15 cellular contexts compared by ENCODE assay signal in the genomic region with DNA sequence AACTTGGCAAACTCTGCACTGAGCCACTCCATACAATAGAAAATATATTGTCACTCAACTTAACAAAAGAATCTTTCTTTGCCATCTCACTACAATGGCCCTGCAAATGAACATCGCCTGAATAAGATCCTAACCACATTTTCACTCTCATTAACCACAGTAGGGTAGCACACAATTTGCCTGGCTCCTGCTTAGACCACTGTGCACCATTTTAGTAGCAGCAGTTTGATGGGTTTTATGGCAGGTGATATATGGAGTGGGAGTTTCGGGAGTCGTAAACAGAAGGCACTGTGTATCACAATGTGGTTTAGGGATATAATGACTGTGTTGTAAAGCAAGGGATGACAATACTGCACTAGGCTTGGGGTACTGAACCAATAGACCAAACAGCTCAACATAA.
"Had no signal": no experiment of that assay in that cellular context is flagged by ENCODE, and none has a peak within 500 bp of the region (broad histone marks: within the 10 kb centered on the region; RNA-seq: fewer than 3 reads in every experiment).

No MANE protein-coding gene starts in this region.

- H3K9me3 ChIP-seq: esophagus squamous epithelium, left ventricle myocardium inferior, neutrophil had no signal

- H3K27me3 ChIP-seq: esophagus squamous epithelium, neutrophil had no signal

- ATAC-seq: activated CD8-positive, alpha-beta T cell treated with anti-CD3 and anti-CD28 coated beads for 36 hours; activated T-cell treated with anti-CD3 and anti-CD28 coated beads, Interleukin-2, amount 50 U/mL, for 4 hours; stimulated activated effector memory CD8-positive, alpha-beta T cell treated with anti-CD3 and anti-CD28 coated beads, Interleukin-12 subunit alpha, Interleukin-12 subunit beta, amount 100 ng/mL, for 72 hours; WTC11 had no signal

- DNase-seq: activated CD4-positive, alpha-beta T cell treated with anti-CD3 and anti-CD28 coated beads for 4 hours; activated CD8-positive, alpha-beta T cell treated with anti-CD3 and anti-CD28 coated beads for 36 hours; activated effector memory CD4-positive, alpha-beta T cell treated with Interleukin-2 at 50 U/mL for 16 hours; activated naive CD4-positive, alpha-beta T cell treated with anti-CD3 and anti-CD28 coated beads, Interleukin-2, amount 50 U/mL, for 16 hours; activated T-cell treated with anti-CD3 and anti-CD28 coated beads, Interleukin-2, amount 50 U/mL, for 4 hours; esophagus squamous epithelium; glutamatergic neuron; kidney; left ventricle myocardium inferior; stimulated activated CD4-positive, alpha-beta T cell treated with anti-CD3 and anti-CD28 coated beads, Interleukin-12 subunit alpha, Interleukin-12 subunit beta, amount 100 ng/mL, for 4 hours; stimulated activated CD4-positive, alpha-beta T cell treated with anti-CD3 and anti-CD28 coated beads, Interleukin-2, amount 100 ng/mL, for 24 hours had no signal

- H3K36me3 ChIP-seq: esophagus squamous epithelium, left ventricle myocardium inferior, neutrophil had no signal

- H3K4me3 ChIP-seq: esophagus squamous epithelium, left ventricle myocardium inferior had no signal

- H3K4me1 ChIP-seq: esophagus squamous epithelium, left ventricle myocardium inferior, parathyroid adenoma had no signal

- H3K27ac ChIP-seq: esophagus squamous epithelium, left ventricle myocardium inferior, neutrophil, parathyroid adenoma had no signal
